8 cellular contexts compared by ENCODE assay signal in genomic region chr16:30053376-30054015, GRCh38. TPM values are rescaled to one million over a fixed set of nuclear protein-coding genes. Genes with fewer than 3 reads are reported as not detected.
DNase-seq lines count a peak whose midpoint lies in the region; ATAC-seq and TF ChIP-seq lines count a peak whose summit lies in the region.

No MANE protein-coding gene starts in this region.

- no peak overlapping the region for H3K27ac ChIP-seq in OCI-LY3 (ENCODE audit: low read length)
- peak overlapping the region; percentile 2 for H3K27ac ChIP-seq in effector memory CD4-positive, alpha-beta T cell (ENCODE audit: insufficient read depth, low read length, poor library complexity, severe bottlenecking)

- peak overlapping the region; percentile 99 for H3K4me2 ChIP-seq in OCI-LY3 (ENCODE audit: low read length)

- ATAC-seq in naive B cell (ENCODE audit: low read depth in 2 of 2) (peak; percentile 14 to 17), GM21786 (IDR thresholded peaks at IDR 0.05; ENCODE audit: unreplicated experiment) (no peak)

- TF ChIP-seq CTCF in OCI-LY3 (IDR thresholded peaks at IDR 0.05; ENCODE audit: low read depth, low read length), result no peak

- H3K79me2 ChIP-seq in OCI-LY3 (ENCODE audit: low read length), result no peaks in the 10 kb centered on the region

- H3K36me3 Mint-ChIP-seq in activated T-cell treated with anti-CD3 and anti-CD28 coated beads, Interleukin-2, amount 50 U/mL, for 24 hours (ENCODE audit: low read depth), result no peaks in the 10 kb centered on the region
- no peaks in the 10 kb centered on the region for H3K36me3 Mint-ChIP-seq in naive B cell

- H3K27ac Mint-ChIP-seq in activated T-cell treated with anti-CD3 and anti-CD28 coated beads, Interleukin-2, amount 50 U/mL, for 24 hours, result peak overlapping the region; percentile 16
- H3K27ac Mint-ChIP-seq in naive B cell, result peak overlapping the region in 4 of 6 donors; percentile 57 to 91 (median 79)

- H3K4me3 ChIP-seq in OCI-LY3 (ENCODE audit: low read length), result peak overlapping the region; percentile 82
- H3K4me3 ChIP-seq in effector memory CD4-positive, alpha-beta T cell (ENCODE audit: insufficient read depth, low read depth, low read length, poor library complexity, severe bottlenecking), result peak overlapping the region; percentile 64

- H4K20me1 ChIP-seq in OCI-LY3 (ENCODE audit: insufficient read depth, low read length), result no peaks in the 10 kb centered on the region

- no peaks in the 10 kb centered on the region for H3K27me3 ChIP-seq in OCI-LY3 (ENCODE audit: low read depth, low read length)
- H3K27me3 ChIP-seq in effector memory CD4-positive, alpha-beta T cell (replicated peaks; ENCODE audit: control insufficient read depth, insufficient read depth, low read length, poor library complexity, severe bottlenecking), result no peaks in the 10 kb centered on the region

- peaks cover 25% of the 10 kb centered on the region for H3K4me1 Mint-ChIP-seq in activated T-cell treated with anti-CD3 and anti-CD28 coated beads, Interleukin-2, amount 50 U/mL, for 24 hours (ENCODE audit: low read depth)
- peaks cover 10 to 23% (median 10%) of the 10 kb centered on the region in 3 donors for H3K4me1 Mint-ChIP-seq in naive B cell

- intact Hi-C loops in posterior vena cava (cut with DNase I), result no loop called here

- peak overlapping the region; percentile 83 for H3K4me3 Mint-ChIP-seq in activated T-cell treated with anti-CD3 and anti-CD28 coated beads, Interleukin-2, amount 50 U/mL, for 24 hours
- peak overlapping the region; percentile 68 to 93 (median 88) for H3K4me3 Mint-ChIP-seq in naive B cell

- H3K27me3 Mint-ChIP-seq in activated T-cell treated with anti-CD3 and anti-CD28 coated beads, Interleukin-2, amount 50 U/mL, for 24 hours, result no peaks in the 10 kb centered on the region
- no peaks in the 10 kb centered on the region for H3K27me3 Mint-ChIP-seq in naive B cell

- H3K9me3 ChIP-seq in OCI-LY3 (ENCODE audit: insufficient read depth, low read length), result no peaks in the 10 kb centered on the region
- H3K9me3 ChIP-seq in effector memory CD4-positive, alpha-beta T cell (ENCODE audit: control insufficient read depth, low read length), result no peaks in the 10 kb centered on the region

- H3K9ac ChIP-seq in OCI-LY3 (ENCODE audit: low read length), result peak overlapping the region; percentile 79

- peaks cover 5% of the 10 kb centered on the region for H3K4me1 ChIP-seq in OCI-LY3 (ENCODE audit: low read length)
- H3K4me1 ChIP-seq in effector memory CD4-positive, alpha-beta T cell (ENCODE audit: control insufficient read depth, insufficient read depth, low read length, poor library complexity, severe bottlenecking), result peaks cover 11% of the 10 kb centered on the region

- no peak for DNase-seq in activated T-cell treated with anti-CD3 and anti-CD28 coated beads, Interleukin-2, amount 50 U/mL, for 24 hours
- no peak for DNase-seq in activated T-cell treated with anti-CD3 and anti-CD28 coated beads, Interleukin-2, amount 50 U/mL, for 48 hours
- no peak for DNase-seq in effector memory CD4-positive, alpha-beta T cell
- DNase-seq in naive B cell (no peak), posterior vena cava (ENCODE audit: low spot score) (no peak)
- no peak for DNase-seq in stimulated activated CD4-positive, alpha-beta T cell treated with anti-CD3 and anti-CD28 coated beads, Interleukin-4, amount 100 ng/mL, for 1 hour

- H3K9me3 Mint-ChIP-seq in activated T-cell treated with anti-CD3 and anti-CD28 coated beads, Interleukin-2, amount 50 U/mL, for 24 hours, result no peaks in the 10 kb centered on the region
- H3K9me3 Mint-ChIP-seq in naive B cell, result no peaks in the 10 kb centered on the region

- peak overlapping the region; percentile 55 for H2AFZ ChIP-seq in OCI-LY3 (ENCODE audit: low read depth, low read length)

- H3K36me3 ChIP-seq in OCI-LY3 (replicated peaks; ENCODE audit: low read depth, low read length), result no peaks in the 10 kb centered on the region
- no peaks in the 10 kb centered on the region for H3K36me3 ChIP-seq in effector memory CD4-positive, alpha-beta T cell (ENCODE audit: control insufficient read depth, insufficient read depth, low read length)

RNA-seq across cellular contexts. Expression of gene ALDOA, which starts 12.1 kb away (rescaled TPM):
- polyA plus RNA-seq in naive B cell (ENCODE audit: low read depth in 6 of 6), result 100 to 1,000 TPM; 627 to 911 (median 721) TPM
- 100 to 1,000 TPM; 937 to 987 TPM for total RNA-seq in posterior vena cava

RNA-seq across cellular contexts. Expression of gene PPP4C, which starts 22.3 kb away (rescaled TPM):
- polyA plus RNA-seq in naive B cell (ENCODE audit: low read depth in 6 of 6), result 100 to 1,000 TPM; 180 to 273 (median 206) TPM
- 10 to 100 TPM; 40.0 to 46.9 TPM for total RNA-seq in posterior vena cava

RNA-seq across cellular contexts. Expression of gene TLCD3B, which starts 22.4 kb away (rescaled TPM):
- polyA plus RNA-seq in naive B cell (ENCODE audit: low read depth in 6 of 6), result not detected
- not detected for total RNA-seq in posterior vena cava

RNA-seq across cellular contexts. Expression of gene C16orf92, which starts 30.5 kb away (rescaled TPM):
- polyA plus RNA-seq in naive B cell (ENCODE audit: low read depth in 6 of 6), result not detected
- total RNA-seq in posterior vena cava, result not detected

RNA-seq across cellular contexts. Expression of gene TBX6, which starts 38.2 kb away (rescaled TPM):
- under 1 TPM; 0.18 to 0.64 (median 0.41) TPM for polyA plus RNA-seq in naive B cell (ENCODE audit: low read depth in 6 of 6)
- total RNA-seq in posterior vena cava, result under 1 TPM; 0.46 to 0.57 TPM
